20 cellular contexts compared by ENCODE assay signal in the genomic region with DNA sequence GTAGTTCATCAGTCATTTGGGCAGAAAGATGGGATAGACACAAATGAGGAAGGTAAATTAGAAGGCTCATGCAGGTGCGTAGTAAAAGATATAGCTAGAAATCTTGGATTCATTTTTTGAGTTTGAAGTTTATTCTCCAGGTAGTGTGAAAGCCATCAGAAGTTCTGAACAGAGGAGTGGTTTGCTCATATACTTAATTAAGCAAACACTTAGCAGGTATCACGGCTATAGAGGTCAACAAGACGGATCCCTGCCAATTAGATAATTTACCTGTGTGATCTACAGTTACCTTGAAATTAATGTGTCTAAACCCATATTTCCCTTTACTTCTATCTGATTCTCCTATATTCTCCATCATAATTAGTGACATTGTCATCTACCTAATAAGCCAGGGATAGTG. TPM values are rescaled to one million over a fixed set of nuclear protein-coding genes. Genes with fewer than 3 reads are reported as not detected.
A peak's percentile ranks its signal among the peaks of the same experiment; 100 is the strongest.
DNase-seq lines count a peak whose midpoint lies in the region; ATAC-seq and TF ChIP-seq lines count a peak whose summit lies in the region.
"Had no signal": no experiment of that assay in that cellular context is flagged by ENCODE, and none has a peak within 500 bp of the region (broad histone marks: within the 10 kb centered on the region; RNA-seq: fewer than 3 reads in every experiment).

No MANE protein-coding gene starts in this region.

- ATAC-seq in SK-N-SH treated with all-trans-retinoic acid at 6 μM for 48 hours: no peak
- ATAC-seq: stimulated activated naive CD8-positive, alpha-beta T cell treated with anti-CD3 and anti-CD28 coated beads, Interleukin-15, amount 100 ng/mL, for 72 hours had no signal

- TF ChIP-seq POLR2A in vagina (IDR thresholded peaks at IDR 0.05): no peak

- no peaks in the 10 kb centered on the region for H3K27me3 ChIP-seq in SK-N-SH (ENCODE audit: insufficient read depth)
- H3K27me3 ChIP-seq in dorsolateral prefrontal cortex: no peaks in the 10 kb centered on the region
- H3K27me3 ChIP-seq in subcutaneous abdominal adipose tissue (ENCODE audit: control insufficient read depth in 5 of 5, insufficient read depth in 4 of 5, low read length in 5 of 5): no peaks in the 10 kb centered on the region
- no peaks in the 10 kb centered on the region for H3K27me3 ChIP-seq in WERI-Rb-1 (ENCODE audit: insufficient read depth, low read depth, severe bottlenecking)
- H3K27me3 ChIP-seq in vagina: no peaks in the 10 kb centered on the region
- H3K27me3 ChIP-seq: BLaER1 had no signal

- H3K9ac ChIP-seq in SK-N-SH (no peak overlapping the region), subcutaneous abdominal adipose tissue (ENCODE audit: low read length in 5 of 5) (peak overlapping the region in 2 of 5 donors; percentile 8 to 64)
- H3K9ac ChIP-seq: BLaER1 had no signal

- no peaks in the 10 kb centered on the region for H3K27me3 Mint-ChIP-seq in nephron (ENCODE audit: low read depth)
- no peaks in the 10 kb centered on the region for H3K27me3 Mint-ChIP-seq in activated CD4-positive, alpha-beta T cell treated with anti-CD3 and anti-CD28 coated beads, Interleukin-2, amount 10 ng/mL, durations not matched to agents 7 days and 5 days
- H3K27me3 Mint-ChIP-seq: stimulated activated naive CD8-positive, alpha-beta T cell treated with anti-CD3 and anti-CD28 coated beads, Interleukin-15, amount 100 ng/mL, for 72 hours had no signal

- H3K36me3 Mint-ChIP-seq in nephron (ENCODE audit: low read depth): peaks cover 47% of the 10 kb centered on the region
- peaks cover 12% of the 10 kb centered on the region for H3K36me3 Mint-ChIP-seq in activated CD4-positive, alpha-beta T cell treated with anti-CD3 and anti-CD28 coated beads, Interleukin-2, amount 10 ng/mL, durations not matched to agents 7 days and 5 days (ENCODE audit: low read depth)

- H3K9me3 Mint-ChIP-seq in nephron: no peaks in the 10 kb centered on the region
- no peaks in the 10 kb centered on the region for H3K9me3 Mint-ChIP-seq in activated CD4-positive, alpha-beta T cell treated with anti-CD3 and anti-CD28 coated beads, Interleukin-2, amount 10 ng/mL, durations not matched to agents 7 days and 5 days
- H3K9me3 Mint-ChIP-seq: stimulated activated naive CD8-positive, alpha-beta T cell treated with anti-CD3 and anti-CD28 coated beads, Interleukin-15, amount 100 ng/mL, for 72 hours; T-helper 1 cell treated with Interleukin-12 subunit alpha and Interleukin-12 subunit beta and Interleukin-4 antibody, amounts not matched to agents 30 μg/mL and 1 μg/mL, for 36 hours had no signal

- peaks cover 8% of the 10 kb centered on the region for H4K20me1 ChIP-seq in SK-N-SH (ENCODE audit: insufficient read depth)

- no peaks in the 10 kb centered on the region for H3K9me2 ChIP-seq in SK-N-SH

- H3K36me3 ChIP-seq in SK-N-SH (replicated peaks in 1 of 2; ENCODE audit: control insufficient read depth in 1 of 2, insufficient read depth in 2 of 2, low read length in 1 of 2): peaks cover 0 to 11% of the 10 kb centered on the region in 2 experiments
- H3K36me3 ChIP-seq in subcutaneous abdominal adipose tissue (ENCODE audit: control insufficient read depth in 5 of 5, insufficient read depth in 5 of 5, low read length in 5 of 5): peaks cover 0 to 3% (median 0%) of the 10 kb centered on the region in 5 donors
- H3K36me3 ChIP-seq in WERI-Rb-1: no peaks in the 10 kb centered on the region
- H3K36me3 ChIP-seq in vagina: no peaks in the 10 kb centered on the region

- no peak overlapping the region for H2AFZ ChIP-seq in SK-N-SH (ENCODE audit: low read depth)

- no peak for TF ChIP-seq RAD21 in SK-N-SH (IDR thresholded peaks at IDR 0.05; ENCODE audit: low read length)

- no peaks in the 10 kb centered on the region for H3K9me3 ChIP-seq in SK-N-SH
- no peaks in the 10 kb centered on the region for H3K9me3 ChIP-seq in subcutaneous abdominal adipose tissue (ENCODE audit: control insufficient read depth in 5 of 5, low read length in 5 of 5)
- H3K9me3 ChIP-seq in WERI-Rb-1 (ENCODE audit: severe bottlenecking): no peaks in the 10 kb centered on the region
- no peaks in the 10 kb centered on the region for H3K9me3 ChIP-seq in vagina

- H3K27ac ChIP-seq in SK-N-SH (ENCODE audit: low read depth in 2 of 2, low read length in 1 of 2) (peak overlapping the region; percentile 73 to 84; a peak in 2 of 4 replicates), dorsolateral prefrontal cortex (peak overlapping the region in 58 of 59 donors; percentile 13 to 98 (median 91)), subcutaneous abdominal adipose tissue (ENCODE audit: low read depth, low read length) (peak overlapping the region; percentile 71), WERI-Rb-1 (no peak overlapping the region), vagina (no peak overlapping the region)
- H3K27ac ChIP-seq: BLaER1 had no signal

- H3K4me3 ChIP-seq in SK-N-SH (ENCODE audit: low read depth in 2 of 2, low read length in 1 of 2): no peak overlapping the region
- H3K4me3 ChIP-seq in dorsolateral prefrontal cortex: peak overlapping the region in 3 of 59 donors; percentile 37 to 53 (median 49)
- no peak overlapping the region for H3K4me3 ChIP-seq in subcutaneous abdominal adipose tissue (ENCODE audit: low read depth in 1 of 5, low read length in 5 of 5)
- no peak overlapping the region for H3K4me3 ChIP-seq in WERI-Rb-1 (ENCODE audit: low read depth, low read length)
- H3K4me3 ChIP-seq in vagina: no peak overlapping the region
- H3K4me3 ChIP-seq: BLaER1 had no signal

- H3F3A ChIP-seq in SK-N-SH (replicated peaks; ENCODE audit: insufficient read depth): peaks cover 14% of the 10 kb centered on the region

- H3K79me2 ChIP-seq in SK-N-SH (ENCODE audit: insufficient read depth): peaks cover 99% of the 10 kb centered on the region

- DNase-seq in SK-N-SH (no peak), dorsolateral prefrontal cortex (no peak), WERI-Rb-1 (no peak), vagina (ENCODE audit: extremely low spot score in 2 of 2) (no peak)
- DNase-seq in activated CD4-positive, alpha-beta T cell treated with anti-CD3 and anti-CD28 coated beads, Interleukin-2, amount 10 ng/mL, durations not matched to agents 7 days and 5 days: no peak
- DNase-seq: 8988T; activated naive CD4-positive, alpha-beta T cell; GDM1; GOT3; NCI-H1092 treated with DMSO at 0.1 percent for 48 hours; NCI-H526; occipital lobe; SHP77; stimulated activated CD4-positive, alpha-beta T cell treated with anti-CD3 and anti-CD28 coated beads, Interleukin-1b, Interleukin-23, amount 100 ng/mL, for 48 hours; stimulated activated naive CD8-positive, alpha-beta T cell treated with anti-CD3 and anti-CD28 coated beads, Interleukin-15, amount 100 ng/mL, for 72 hours had no signal

- 94% methylated on average over 3 of the region's 3 CpGs for WGBS in SK-N-SH (ENCODE audit: low lambda C conversion rate)

- intact Hi-C loops in dorsolateral prefrontal cortex (cut with DNase I): loop anchor here in 1 of 2 donors (2.0 kb wide), 1 partner anchor 30 kb away; the partner anchor contains the start of gene PALS1
- intact Hi-C loops in vagina (cut with DNase I): no loop called here

- POLR2A ChIA-PET in SK-N-SH (lab: Yijun Ruan, JAX): no interaction called here
- POLR2A ChIA-PET in activated CD4-positive, alpha-beta T cell treated with anti-CD3 and anti-CD28 coated beads, Interleukin-2, amount 10 ng/mL, durations not matched to agents 7 days and 5 days (lab: Charles Lee): no interaction called here

- no peak for TF ChIP-seq EP300 in SK-N-SH (IDR thresholded peaks at IDR 0.05; ENCODE audit: borderline replicate concordance in 1 of 2, low read depth in 1 of 2, low read length in 1 of 2)

- no peak for TF ChIP-seq CTCF in SK-N-SH (IDR thresholded peaks at IDR 0.05)
- TF ChIP-seq CTCF in dorsolateral prefrontal cortex (IDR thresholded peaks at IDR 0.05 in 54 of 56, conservative IDR thresholded peaks at IDR 0.05 in 2 of 56; ENCODE audit: low read depth in 1 of 56, partially characterized antibody in 56 of 56): no peak
- no peak for TF ChIP-seq CTCF in nephron (IDR thresholded peaks at IDR 0.05; ENCODE audit: unreplicated experiment in 3 of 3)
- TF ChIP-seq CTCF in WERI-Rb-1 (IDR thresholded peaks at IDR 0.05; ENCODE audit: low read depth, low read length): no peak
- TF ChIP-seq CTCF in vagina (IDR thresholded peaks at IDR 0.05): no peak

- H3K4me2 ChIP-seq in SK-N-SH: no peak overlapping the region
- H3K4me2 ChIP-seq: BLaER1 had no signal

- H3K4me1 ChIP-seq in SK-N-SH (ENCODE audit: control insufficient read depth in 1 of 2, insufficient read depth in 2 of 2, low read depth in 1 of 2, low read length in 1 of 2) (peaks cover 0 to 10% of the 10 kb centered on the region in 2 experiments), subcutaneous abdominal adipose tissue (ENCODE audit: control insufficient read depth in 5 of 5, insufficient read depth in 5 of 5, low read length in 5 of 5) (peaks cover 0 to 38% (median 33%) of the 10 kb centered on the region in 5 donors), vagina (peaks cover 30% of the 10 kb centered on the region)

- H3K4me3 Mint-ChIP-seq in nephron: no peak overlapping the region
- no peak overlapping the region for H3K4me3 Mint-ChIP-seq in activated CD4-positive, alpha-beta T cell treated with anti-CD3 and anti-CD28 coated beads, Interleukin-2, amount 10 ng/mL, durations not matched to agents 7 days and 5 days
- H3K4me3 Mint-ChIP-seq: stimulated activated naive CD8-positive, alpha-beta T cell treated with anti-CD3 and anti-CD28 coated beads, Interleukin-15, amount 100 ng/mL, for 72 hours; T-helper 1 cell treated with Interleukin-12 subunit alpha and Interleukin-12 subunit beta and Interleukin-4 antibody, amounts not matched to agents 30 μg/mL and 1 μg/mL, for 36 hours had no signal

- CTCF ChIA-PET in SK-N-SH (lab: Yijun Ruan, JAX): interaction anchor here (1.2 kb wide), 1 partner anchor 15 kb away, joined by 4 read pairs; no protein-coding TSS in a partner anchor
- CTCF ChIA-PET in activated CD4-positive, alpha-beta T cell treated with anti-CD3 and anti-CD28 coated beads, Interleukin-2, amount 10 ng/mL, durations not matched to agents 7 days and 5 days (lab: Charles Lee): no interaction called here

- peaks cover 42% of the 10 kb centered on the region for H3K4me1 Mint-ChIP-seq in nephron
- peaks cover 8% of the 10 kb centered on the region for H3K4me1 Mint-ChIP-seq in activated CD4-positive, alpha-beta T cell treated with anti-CD3 and anti-CD28 coated beads, Interleukin-2, amount 10 ng/mL, durations not matched to agents 7 days and 5 days

- peak overlapping the region; percentile 97 to 98 (median 98) for H3K27ac Mint-ChIP-seq in nephron
- no peak overlapping the region for H3K27ac Mint-ChIP-seq in activated CD4-positive, alpha-beta T cell treated with anti-CD3 and anti-CD28 coated beads, Interleukin-2, amount 10 ng/mL, durations not matched to agents 7 days and 5 days
- H3K27ac Mint-ChIP-seq: stimulated activated naive CD8-positive, alpha-beta T cell treated with anti-CD3 and anti-CD28 coated beads, Interleukin-15, amount 100 ng/mL, for 72 hours; T-helper 1 cell treated with Interleukin-12 subunit alpha and Interleukin-12 subunit beta and Interleukin-4 antibody, amounts not matched to agents 30 μg/mL and 1 μg/mL, for 36 hours had no signal

RNA-seq across cellular contexts. Expression of gene PALS1, which starts 29.7 kb away (rescaled TPM):
- 8.0 and 11.5 TPM in 2 replicates for polyA plus RNA-seq in SK-N-SH (2012; rRNA removed)
- 13.3 and 14.5 TPM in 2 replicates for polyA plus RNA-seq in SK-N-SH (2012; cell fraction: cytosol; rRNA removed)
- 6.6 and 15.7 TPM in 2 replicates for polyA plus RNA-seq in SK-N-SH (2012; cell fraction: nucleus; rRNA removed)
- total RNA-seq in dorsolateral prefrontal cortex: 10 to 100 TPM; 33.2 to 92.8 (median 47.3) TPM
- 1 to 10 TPM; 6.7 to 7.1 TPM for total RNA-seq in activated CD4-positive, alpha-beta T cell treated with anti-CD3 and anti-CD28 coated beads, Interleukin-2, amount 10 ng/mL, durations not matched to agents 7 days and 5 days
- 20.6 TPM for total RNA-seq in vagina

Comparison
In these comparisons a context has a peak if more than half of its experiments do, and no peak if none do; other contexts are left out.
1. H3K27ac ChIP-seq: peak in SK-N-SH (2 of 2), dorsolateral prefrontal cortex (58 of 59) and subcutaneous abdominal adipose tissue (single experiment); none in WERI-Rb-1 (single experiment) and vagina (single experiment).